In genomic region chr16:22214402-22214801, GRCh38 we compare ENCODE assay signal across 18 cellular contexts. TPM values are rescaled to one million over a fixed set of nuclear protein-coding genes. Genes with fewer than 3 reads are reported as not detected.
DNase-seq lines count a peak whose midpoint lies in the region; ATAC-seq, FAIRE-seq and TF ChIP-seq lines count a peak whose summit lies in the region.
"Had no signal": no experiment of that assay in that cellular context is flagged by ENCODE, and none has a peak within 500 bp of the region (broad histone marks: within the 10 kb centered on the region; RNA-seq: fewer than 3 reads in every experiment).

No MANE protein-coding gene starts in this region.

- POLR2A ChIA-PET in HepG2 (lab: Yijun Ruan, JAX), result no interaction called here

- H3K27me3 ChIP-seq in HepG2 (ENCODE audit: control insufficient read depth in 1 of 2, insufficient read depth in 2 of 2, low read length in 2 of 2) (no peaks in the 10 kb centered on the region), right lobe of liver (no peaks in the 10 kb centered on the region)

- H3K9ac ChIP-seq in HepG2 (ENCODE audit: insufficient read depth, low read depth, low read length), result no peak overlapping the region

- DNase-seq in HepG2 (ENCODE audit: low spot score) (no peak), right lobe of liver (no peak), T-helper 17 cell (no peak), memory B cell (ENCODE audit: low spot score in 2 of 2) (no peak), cardiac septum (ENCODE audit: low spot score) (no peak), nephron progenitor cell (no peak)
- DNase-seq: Calu3; CD4-positive, CD25-positive, alpha-beta regulatory T cell; DMS79; HCEC 1CT; IMR-90 had no signal

- no peak overlapping the region for H2AFZ ChIP-seq in HepG2 (ENCODE audit: low read length)

- in situ Hi-C loops in HepG2 (cut with HindIII; ENCODE audit: extremely low pct_ligation_motif_present, low pct_unique_long_range_greater_than_20kb), result no loop called here

- H3K9me3 Mint-ChIP-seq in memory B cell (no peaks in the 10 kb centered on the region), nephron progenitor cell (peaks cover 19% of the 10 kb centered on the region)
- H3K9me3 Mint-ChIP-seq: CD4-positive, CD25-positive, alpha-beta regulatory T cell had no signal

- H3K27ac Mint-ChIP-seq in T-helper 17 cell (peak overlapping the region; percentile 51), memory B cell (peak overlapping the region; percentile 47), nephron progenitor cell (no peak overlapping the region)

- WGBS in HepG2 (ENCODE audit: low lambda C conversion rate), result 49% methylated on average over 2 of the region's 2 CpGs
- 97% methylated on average over 2 of the region's 2 CpGs for WGBS in right lobe of liver (ENCODE audit: insufficient coverage, low coverage, low lambda C conversion rate, missing lambda C conversion rate)

- H3K79me2 ChIP-seq in HepG2 (ENCODE audit: insufficient read depth, low read length), result peaks cover 32% of the 10 kb centered on the region

- H3K4me3 ChIP-seq in HepG2 (replicated peaks in 1 of 3; ENCODE audit: insufficient read depth in 1 of 3, low read depth in 2 of 3, low read length in 3 of 3) (no peak overlapping the region), right lobe of liver (no peak overlapping the region)
- H3K4me3 ChIP-seq: GM12878 had no signal

- BruUV-seq in HepG2 (replicated peaks; lab: Mats Ljungman, UMichigan), result no TSS peak

- intact Hi-C loops in HepG2 (cut with micrococcal nuclease; ENCODE audit: unreplicated experiment), result no loop called here
- intact Hi-C loops in right lobe of liver (cut with DNase I), result loop anchor here in 1 of 2 donors (10.0 kb wide), 1 partner anchor 70 kb away; no protein-coding TSS in a partner anchor
- intact Hi-C loops in cardiac septum (cut with DNase I), result no loop called here

- H3K4me2 ChIP-seq in HepG2 (ENCODE audit: low read depth, low read length), result no peak overlapping the region

- no peak for TF ChIP-seq RAD21 in HepG2 (CRISPR knock-in tag; IDR thresholded peaks at IDR 0.05)

- H3K36me3 Mint-ChIP-seq in T-helper 17 cell (ENCODE audit: low read depth) (peaks cover 5% of the 10 kb centered on the region), memory B cell (peaks cover 22% of the 10 kb centered on the region), nephron progenitor cell (ENCODE audit: low read depth) (peaks cover 60% of the 10 kb centered on the region)

- 0 out of 2 replicates have a peak, but pooled peaks cover 4% of the 10 kb centered on the region for H4K20me1 ChIP-seq in HepG2 (ENCODE audit: insufficient read depth, low read length)

- H3K4me1 Mint-ChIP-seq in T-helper 17 cell (peaks cover 25% of the 10 kb centered on the region), memory B cell (peaks cover 40% of the 10 kb centered on the region), nephron progenitor cell (peaks cover 4% of the 10 kb centered on the region)

- TF ChIP-seq POLR2A in HepG2 (IDR thresholded peaks at IDR 0.05; ENCODE audit: insufficient read depth in 1 of 2, low read depth in 2 of 2, low read length in 2 of 2) (no peak), right lobe of liver (IDR thresholded peaks at IDR 0.05) (no peak)

- no peaks in the 10 kb centered on the region for H3K27me3 Mint-ChIP-seq in T-helper 17 cell
- no peaks in the 10 kb centered on the region for H3K27me3 Mint-ChIP-seq in memory B cell
- peaks cover 5% of the 10 kb centered on the region for H3K27me3 Mint-ChIP-seq in nephron progenitor cell (ENCODE audit: low read depth, poor library complexity)
- H3K27me3 Mint-ChIP-seq: CD4-positive, CD25-positive, alpha-beta regulatory T cell had no signal

- H3K9me3 ChIP-seq in HepG2 (ENCODE audit: low read length) (no peaks in the 10 kb centered on the region), right lobe of liver (no peaks in the 10 kb centered on the region), T-helper 17 cell (ENCODE audit: control insufficient read depth, low read length, poor library complexity, severe bottlenecking) (no peaks in the 10 kb centered on the region)

- TF ChIP-seq EP300 in HepG2 (IDR thresholded peaks at IDR 0.05; ENCODE audit: low read depth in 2 of 2, low read length in 2 of 2), result no peak
- TF ChIP-seq EP300 in HepG2 (CRISPR knock-in tag; IDR thresholded peaks at IDR 0.05; ENCODE audit: borderline replicate concordance), result no peak

- FAIRE-seq in HepG2 (lab: Jason Lieb, UNC), result no peak
- FAIRE-seq: GM12878, GM18507 had no signal

- H3K4me3 Mint-ChIP-seq in T-helper 17 cell (no peak overlapping the region), memory B cell (no peak overlapping the region), nephron progenitor cell (no peak overlapping the region)

- H3K4me1 ChIP-seq in HepG2 (ENCODE audit: insufficient read depth, low read length) (peaks cover 25% of the 10 kb centered on the region), right lobe of liver (no peaks in the 10 kb centered on the region)

- H3K27ac ChIP-seq in HepG2 (ENCODE audit: extremely low read length, insufficient read depth, low read length), result no peak overlapping the region
- H3K27ac ChIP-seq in right lobe of liver, result no peak overlapping the region

- no peak for ATAC-seq in HepG2
- ATAC-seq in right lobe of liver, result no peak
- ATAC-seq in T-helper 17 cell, result no peak
- no peak for ATAC-seq in memory B cell (ENCODE audit: low read depth)
- ATAC-seq in HG02763 (IDR thresholded peaks at IDR 0.05; ENCODE audit: unreplicated experiment), result no peak
- ATAC-seq: GM12878 had no signal

- H3K36me3 ChIP-seq in HepG2 (replicated peaks in 1 of 2; ENCODE audit: control insufficient read depth in 1 of 2, insufficient read depth in 2 of 2, low read length in 2 of 2) (peaks cover 10 to 44% of the 10 kb centered on the region in 2 experiments), right lobe of liver (no peaks in the 10 kb centered on the region)

- no peak for TF ChIP-seq CTCF in HepG2 (CRISPR knock-in tag; IDR thresholded peaks at IDR 0.05)
- TF ChIP-seq CTCF in right lobe of liver (IDR thresholded peaks at IDR 0.05), result no peak
- no peak for TF ChIP-seq CTCF in nephron progenitor cell (IDR thresholded peaks at IDR 0.05)

- CTCF ChIA-PET in HepG2 (lab: Yijun Ruan, JAX; ENCODE audit: low intra/inter-chr PET ratio, low total read pairs), result no interaction called here

TF ChIP-seq in HepG2, 621 proteins besides CTCF, POLR2A, EP300 and RAD21 (continues in another document):
- peak; percentile 53; the same call in 1 of the 2 replicates for TF ChIP-seq ZMYM3 (CRISPR knock-in tag; IDR thresholded peaks at IDR 0.05)

RNA-seq across cellular contexts. Expression of gene EEF2K, which starts 8.3 kb away (rescaled TPM):
- total RNA-seq in HepG2 (2016; rRNA removed; fragmentation: Illumina TruSeq; extraction: Trizol) (14.3 and 23.8 TPM in 2 replicates), right lobe of liver (10 to 100 TPM in 5 of 6 experiments, 1 to 10 TPM in 1; 10.0 to 17.5 (median 11.5) TPM), T-helper 17 cell (10 to 100 TPM; 14.4 to 14.7 TPM), cardiac septum (16.2 TPM)
- 3.2 and 3.4 TPM in 2 replicates for total RNA-seq in HepG2 (2016; cell fraction: cytosol; rRNA removed; fragmentation: Illumina TruSeq; extraction: Trizol; ENCODE audit: low read depth)
- total RNA-seq in HepG2 (2016; cell fraction: insoluble cytoplasmic fraction; rRNA removed; fragmentation: Illumina TruSeq; extraction: Trizol), result 12.5 and 22.8 TPM in 2 replicates
- total RNA-seq in HepG2 (2016; cell fraction: membrane; rRNA removed; fragmentation: Illumina TruSeq; extraction: Trizol), result 8.3 and 8.6 TPM in 2 replicates
- 20.0 and 25.8 TPM in 2 replicates for total RNA-seq in HepG2 (2016; cell fraction: nucleus; rRNA removed; fragmentation: Illumina TruSeq; extraction: Trizol)
- polyA plus RNA-seq in HepG2 (2011; rRNA removed), result 20.0 and 22.0 TPM in 2 replicates
- 7.4 and 8.9 TPM in 2 replicates for polyA plus RNA-seq in HepG2 (2011; cell fraction: cytosol; rRNA removed)
- 47.8 and 56.1 TPM in 2 replicates for polyA plus RNA-seq in HepG2 (2011; cell fraction: nucleus; rRNA removed)
- polyA plus RNA-seq in HepG2 (2012), result 11.0 and 12.1 TPM in 2 replicates
- polyA plus RNA-seq in HepG2 (2016; cell fraction: cytosol; fragmentation: Illumina TruSeq; extraction: Trizol; ENCODE audit: low read depth), result 1.1 and 1.2 TPM in 2 replicates
- 8.7 and 10.9 TPM in 2 replicates for polyA plus RNA-seq in HepG2 (2016; cell fraction: insoluble cytoplasmic fraction; fragmentation: Illumina TruSeq; extraction: Trizol; ENCODE audit: low read depth)
- polyA plus RNA-seq in HepG2 (2016; cell fraction: membrane; fragmentation: Illumina TruSeq; extraction: Trizol; ENCODE audit: low read depth), result 2.6 and 3.0 TPM in 2 replicates
- 33.2 and 35.2 TPM in 2 replicates for polyA plus RNA-seq in HepG2 (2016; cell fraction: nucleus; fragmentation: Illumina TruSeq; extraction: Trizol; ENCODE audit: insufficient read depth, low read depth)
- 52.0 and 57.8 TPM in 2 replicates for polyA minus RNA-seq in HepG2 (2011; rRNA and poly(A)+ RNA removed; ENCODE audit: low replicate concordance)
- 14.7 and 15.5 TPM in 2 replicates for polyA minus RNA-seq in HepG2 (2011; cell fraction: cytosol; rRNA and poly(A)+ RNA removed)
- polyA minus RNA-seq in HepG2 (2011; cell fraction: nucleus; rRNA and poly(A)+ RNA removed), result 23.9 and 25.6 TPM in 2 replicates

RNA-seq across cellular contexts. Expression of gene SDR42E2, which starts 52.1 kb away (rescaled TPM):
- 0.11 TPM in 1 of 2 replicates, not detected in the other for total RNA-seq in HepG2 (2016; rRNA removed; fragmentation: Illumina TruSeq; extraction: Trizol)
- total RNA-seq in HepG2 (2016; cell fraction: cytosol; rRNA removed; fragmentation: Illumina TruSeq; extraction: Trizol; ENCODE audit: low read depth), result 0.44 and 0.71 TPM in 2 replicates
- 0.13 TPM in 1 of 2 replicates, not detected in the other for total RNA-seq in HepG2 (2016; cell fraction: insoluble cytoplasmic fraction; rRNA removed; fragmentation: Illumina TruSeq; extraction: Trizol)
- total RNA-seq in HepG2 (2016; cell fraction: membrane; rRNA removed; fragmentation: Illumina TruSeq; extraction: Trizol), result 0.17 and 0.28 TPM in 2 replicates
- total RNA-seq in HepG2 (2016; cell fraction: nucleus; rRNA removed; fragmentation: Illumina TruSeq; extraction: Trizol), result 0.37 and 0.60 TPM in 2 replicates
- polyA plus RNA-seq in HepG2 (2011; rRNA removed), result 0.05 TPM in 1 of 2 replicates, not detected in the other
- not detected in 2 replicates for polyA plus RNA-seq in HepG2 (2011; cell fraction: cytosol; rRNA removed)
- 0.07 and 0.10 TPM in 2 replicates for polyA plus RNA-seq in HepG2 (2011; cell fraction: nucleus; rRNA removed)
- 0.17 and 0.23 TPM in 2 replicates for polyA plus RNA-seq in HepG2 (2012)
- 0.05 and 0.08 TPM in 2 replicates for polyA plus RNA-seq in HepG2 (2016; cell fraction: cytosol; fragmentation: Illumina TruSeq; extraction: Trizol; ENCODE audit: low read depth)
- polyA plus RNA-seq in HepG2 (2016; cell fraction: insoluble cytoplasmic fraction; fragmentation: Illumina TruSeq; extraction: Trizol; ENCODE audit: low read depth), result not detected in 2 replicates
- polyA plus RNA-seq in HepG2 (2016; cell fraction: membrane; fragmentation: Illumina TruSeq; extraction: Trizol; ENCODE audit: low read depth), result 0.07 TPM in 1 of 2 replicates, not detected in the other
- polyA plus RNA-seq in HepG2 (2016; cell fraction: nucleus; fragmentation: Illumina TruSeq; extraction: Trizol; ENCODE audit: insufficient read depth, low read depth), result not detected in 2 replicates
- polyA minus RNA-seq in HepG2 (2011; rRNA and poly(A)+ RNA removed; ENCODE audit: low replicate concordance), result 0.05 and 0.14 TPM in 2 replicates
- 0.26 TPM in 1 of 2 replicates, not detected in the other for polyA minus RNA-seq in HepG2 (2011; cell fraction: cytosol; rRNA and poly(A)+ RNA removed)
- polyA minus RNA-seq in HepG2 (2011; cell fraction: nucleus; rRNA and poly(A)+ RNA removed), result 0.50 and 0.77 TPM in 2 replicates
- not detected for total RNA-seq in right lobe of liver
- 1 to 10 TPM; 1.5 to 2.3 TPM for total RNA-seq in T-helper 17 cell
- not detected for total RNA-seq in cardiac septum
- total RNA-seq: A673, Calu3, G401, GM12878, H4, IMR-90 had no signal
- polyA plus RNA-seq: BJ, IMR-90 had no signal
